In the genomic region with DNA sequence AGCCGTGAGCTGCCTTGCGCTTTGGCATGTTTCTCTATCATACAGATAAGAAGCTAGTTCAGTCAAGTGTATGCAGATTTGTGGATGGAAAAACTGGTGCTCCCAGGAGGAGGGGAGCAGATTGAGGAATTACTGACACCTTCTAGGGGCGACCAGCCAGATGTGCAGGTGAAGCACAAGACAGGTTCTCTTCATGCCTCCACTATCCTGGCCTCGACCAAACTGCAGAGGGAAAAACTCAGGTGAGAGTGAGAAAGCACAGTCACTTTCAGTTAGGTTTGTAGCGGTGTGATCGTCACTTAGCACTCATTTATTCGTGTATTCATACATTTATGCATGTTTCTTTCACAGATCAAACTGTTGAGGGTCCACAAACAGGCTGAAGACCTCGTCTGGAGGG, we compare ENCODE assay signal across 8 cellular contexts. TPM values are rescaled to one million over a fixed set of nuclear protein-coding genes. Genes with fewer than 3 reads are reported as not detected.
DNase-seq lines count a peak whose midpoint lies in the region; ATAC-seq, FAIRE-seq and TF ChIP-seq lines count a peak whose summit lies in the region.

No MANE protein-coding gene starts in this region.

- peak overlapping the region; percentile 93 for H3K27ac Mint-ChIP-seq in progenitor cell of endocrine pancreas

- H3K4me3 ChIP-seq in RWPE2 (ENCODE audit: severe bottlenecking) (peak overlapping the region; percentile 73), esophagus squamous epithelium (peak overlapping the region; percentile 78 to 94 (median 85))

- peak overlapping the region; percentile 85 for H3K4me3 Mint-ChIP-seq in progenitor cell of endocrine pancreas (ENCODE audit: low read depth)

- FAIRE-seq in HTR-8/SVneo (lab: Jason Lieb, UNC), result no peak

- peaks cover 23% of the 10 kb centered on the region for H3K36me3 ChIP-seq in RWPE2 (ENCODE audit: low read depth)
- peaks cover 0 to 14% (median 0%) of the 10 kb centered on the region in 3 donors for H3K36me3 ChIP-seq in esophagus squamous epithelium

- TF ChIP-seq POLR2A in esophagus squamous epithelium (IDR thresholded peaks at IDR 0.05), result no peak

- no peaks in the 10 kb centered on the region for H3K9me3 ChIP-seq in RWPE2 (ENCODE audit: severe bottlenecking)
- H3K9me3 ChIP-seq in esophagus squamous epithelium, result no peaks in the 10 kb centered on the region

- H3K4me1 Mint-ChIP-seq in progenitor cell of endocrine pancreas (ENCODE audit: low read depth), result peaks cover 20% of the 10 kb centered on the region

- DNase-seq in GF-D8 (lab: John Stamatoyannopoulos, UW) (peak; percentile 13), RWPE2 (ENCODE audit: low spot score) (no peak), esophagus squamous epithelium (lab: John Stamatoyannopoulos, UW) (no peak), progenitor cell of endocrine pancreas (ENCODE audit: low spot score, unreplicated experiment) (no peak), NCI-H2107 treated with DMSO at 0.1 percent for 48 hours (lab: John Stamatoyannopoulos, UW; ENCODE audit: unreplicated experiment) (no peak), medulla oblongata (ENCODE audit: extremely low spot score) (no peak), NOMO-1 (lab: John Stamatoyannopoulos, UW; ENCODE audit: unreplicated experiment in 2 of 2) (no peak), HTR-8/SVneo (ENCODE audit: insufficient read length, low spot score) (no peak)

- WGBS in esophagus squamous epithelium, 2 donors, result 19 to 29% methylated on average over 8 of the region's 8 CpGs

- peaks cover 1% of the 10 kb centered on the region for H3K36me3 Mint-ChIP-seq in progenitor cell of endocrine pancreas (ENCODE audit: insufficient read depth)

- TF ChIP-seq CTCF in RWPE2 (IDR thresholded peaks at IDR 0.05; ENCODE audit: poor library complexity, severe bottlenecking), result no peak
- no peak for TF ChIP-seq CTCF in esophagus squamous epithelium (IDR thresholded peaks at IDR 0.05)
- TF ChIP-seq CTCF in progenitor cell of endocrine pancreas (IDR thresholded peaks at IDR 0.05; ENCODE audit: unreplicated experiment), result no peak

- H3K27me3 ChIP-seq in RWPE2 (ENCODE audit: insufficient read depth, poor library complexity, severe bottlenecking) (no peaks in the 10 kb centered on the region), esophagus squamous epithelium (no peaks in the 10 kb centered on the region)

- no peak for ATAC-seq in RWPE2 (ENCODE audit: low read depth)

- H3K4me1 ChIP-seq in RWPE2 (ENCODE audit: insufficient read depth, poor library complexity, severe bottlenecking) (no peaks in the 10 kb centered on the region), esophagus squamous epithelium (peaks cover 25 to 64% (median 37%) of the 10 kb centered on the region in 3 donors)

- peak overlapping the region; percentile 66 for H3K27ac ChIP-seq in RWPE2 (ENCODE audit: poor library complexity, severe bottlenecking)
- peak overlapping the region; percentile 96 to 99 (median 98) for H3K27ac ChIP-seq in esophagus squamous epithelium

- no peaks in the 10 kb centered on the region for H3K27me3 Mint-ChIP-seq in progenitor cell of endocrine pancreas

- intact Hi-C loops in esophagus squamous epithelium (cut with DNase I), result no loop called here

- no peaks in the 10 kb centered on the region for H3K9me3 Mint-ChIP-seq in progenitor cell of endocrine pancreas (ENCODE audit: low read depth)

RNA-seq across cellular contexts. Expression of a gene that starts 0.6 kb away (rescaled TPM):
- total RNA-seq in esophagus squamous epithelium (100 to 1,000 TPM; 185 to 337 (median 225) TPM), progenitor cell of endocrine pancreas (68.0 and 68.3 TPM in 2 replicates)

RNA-seq across cellular contexts. Expression of a gene that starts 21.5 kb away (rescaled TPM):
- total RNA-seq in esophagus squamous epithelium (1 to 10 TPM in 2 of 4 donors, under 1 TPM in 1, not detected in 1; 0.57 to 1.6 (median 1.3) TPM), progenitor cell of endocrine pancreas (1.8 and 2.5 TPM in 2 replicates)

RNA-seq across cellular contexts. Expression of a gene that starts 38.4 kb away (rescaled TPM):
- total RNA-seq in esophagus squamous epithelium, result 10 to 100 TPM; 24.1 to 45.9 (median 24.8) TPM
- total RNA-seq in progenitor cell of endocrine pancreas, result 33.3 and 33.8 TPM in 2 replicates

RNA-seq across cellular contexts. Expression of a gene that starts 46.2 kb away (rescaled TPM):
- total RNA-seq in esophagus squamous epithelium, result not detected
- not detected in 2 replicates for total RNA-seq in progenitor cell of endocrine pancreas
